8 cellular contexts compared by ENCODE assay signal in the genomic region with DNA sequence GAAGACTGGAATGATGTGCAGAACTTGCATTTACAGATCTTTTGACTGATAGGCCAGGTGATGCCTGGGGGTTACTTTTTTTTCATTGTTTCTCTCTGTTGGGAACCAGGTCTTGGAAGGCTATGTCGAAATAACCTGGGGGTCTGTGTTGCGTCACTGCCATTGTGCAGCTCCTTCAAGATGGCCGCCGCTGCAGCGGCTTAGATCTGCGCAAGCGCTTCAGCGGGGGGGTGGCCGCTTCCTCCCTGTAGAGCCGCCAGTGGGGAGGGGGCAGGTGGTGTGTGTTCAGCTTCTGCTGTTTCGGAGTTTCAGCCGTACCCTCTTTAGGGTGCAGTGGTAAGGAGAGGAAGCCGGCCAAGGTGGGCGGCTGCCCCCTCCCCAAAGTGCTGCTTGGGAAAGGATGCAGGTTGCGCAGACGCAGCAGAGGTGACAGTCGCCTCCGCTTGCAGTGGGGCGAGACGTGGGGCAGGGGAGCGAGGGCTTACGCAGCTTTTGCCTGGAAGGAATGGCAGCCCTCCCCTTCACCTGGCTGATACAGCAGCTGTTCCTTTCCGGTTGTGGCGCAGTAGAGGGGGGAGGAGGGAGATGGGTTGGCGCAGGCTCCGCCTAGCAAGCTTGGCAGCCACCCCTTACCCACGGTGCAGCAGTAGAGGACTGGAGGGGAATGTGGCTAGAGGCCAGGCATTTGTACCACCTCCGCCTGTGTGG. TPM values are rescaled to one million over a fixed set of nuclear protein-coding genes. Genes with fewer than 3 reads are reported as not detected.
A peak's percentile ranks its signal among the peaks of the same experiment; 100 is the strongest.
DNase-seq lines count a peak whose midpoint lies in the region; ATAC-seq and TF ChIP-seq lines count a peak whose summit lies in the region.

No MANE protein-coding gene starts in this region.

- ATAC-seq in GM21515 (IDR thresholded peaks at IDR 0.05; ENCODE audit: unreplicated experiment) (peak; percentile 77), heart left ventricle (peak; percentile 80 to 88 (median 86)), upper lobe of right lung (peak; percentile 86)

- intact Hi-C loops in heart left ventricle (cut with DNase I), result no loop called here
- intact Hi-C loops in posterior vena cava (cut with DNase I), result no loop called here
- intact Hi-C loops in upper lobe of right lung (cut with DNase I), result no loop called here

- POLR2A ChIA-PET in SK-N-SH (lab: Yijun Ruan, JAX), result interaction anchor here (0.6 kb wide), 1 partner anchor 11 kb away, joined by 8 read pairs; no protein-coding TSS in a partner anchor

- peaks cover 8% of the 10 kb centered on the region for H3F3A ChIP-seq in SK-N-SH (replicated peaks; ENCODE audit: insufficient read depth)

- H3K4me1 ChIP-seq in SK-N-SH (ENCODE audit: control insufficient read depth in 1 of 2, insufficient read depth in 2 of 2, low read depth in 1 of 2, low read length in 1 of 2) (peaks cover 0 to 3% of the 10 kb centered on the region in 2 experiments; a peak in 2 of 4 replicates), adipocyte (ENCODE audit: control insufficient read depth, insufficient read depth, low read length) (no peaks in the 10 kb centered on the region), heart left ventricle (peaks cover 0 to 5% (median 0%) of the 10 kb centered on the region in 12 donors), upper lobe of right lung (no peaks in the 10 kb centered on the region)

- H3K9ac ChIP-seq in SK-N-SH (peak overlapping the region; percentile 76), adipocyte (ENCODE audit: low read length) (peak overlapping the region; percentile 91)

- no peaks in the 10 kb centered on the region for H3K9me3 ChIP-seq in SK-N-SH
- H3K9me3 ChIP-seq in adipocyte (ENCODE audit: control insufficient read depth, low read length), result no peaks in the 10 kb centered on the region
- H3K9me3 ChIP-seq in heart left ventricle, result peaks cover 0 to 18% (median 0%) of the 10 kb centered on the region in 12 donors
- H3K9me3 ChIP-seq in upper lobe of right lung, result no peaks in the 10 kb centered on the region

- TF ChIP-seq RAD21 in SK-N-SH (IDR thresholded peaks at IDR 0.05; ENCODE audit: low read length), result no peak

- CTCF ChIA-PET in SK-N-SH (lab: Yijun Ruan, JAX), result no interaction called here

- H3K36me3 ChIP-seq in SK-N-SH (replicated peaks in 1 of 2; ENCODE audit: control insufficient read depth in 1 of 2, insufficient read depth in 2 of 2, low read length in 1 of 2) (peaks cover 0 to 9% of the 10 kb centered on the region in 2 experiments), adipocyte (ENCODE audit: control insufficient read depth, insufficient read depth, low read length, severe bottlenecking) (no peaks in the 10 kb centered on the region), heart left ventricle (no peaks in the 10 kb centered on the region), upper lobe of right lung (no peaks in the 10 kb centered on the region)

- peaks cover 61% of the 10 kb centered on the region for H3K79me2 ChIP-seq in SK-N-SH (ENCODE audit: insufficient read depth)

- TF ChIP-seq CTCF in SK-N-SH (IDR thresholded peaks at IDR 0.05), result no peak
- no peak for TF ChIP-seq CTCF in heart left ventricle (IDR thresholded peaks at IDR 0.05)
- TF ChIP-seq CTCF in upper lobe of right lung (IDR thresholded peaks at IDR 0.05), result no peak

- WGBS in SK-N-SH (ENCODE audit: low lambda C conversion rate), result 6% methylated on average over 12 of the region's 28 CpGs
- 44 to 58% (median 51%) methylated on average over 22 to 28 of the region's 28 CpGs for WGBS in heart left ventricle, 4 donors

- no peaks in the 10 kb centered on the region for H3K9me2 ChIP-seq in SK-N-SH

- peak overlapping the region; percentile 68 for H3K4me2 ChIP-seq in SK-N-SH

- H3K27me3 ChIP-seq in SK-N-SH (ENCODE audit: insufficient read depth) (no peaks in the 10 kb centered on the region), adipocyte (replicated peaks; ENCODE audit: control insufficient read depth, insufficient read depth, low read length) (no peaks in the 10 kb centered on the region), heart left ventricle (no peaks in the 10 kb centered on the region), upper lobe of right lung (no peaks in the 10 kb centered on the region)

- H4K20me1 ChIP-seq in SK-N-SH (ENCODE audit: insufficient read depth), result peaks cover 12% of the 10 kb centered on the region; the same call in 1 of the 2 replicates

- TF ChIP-seq POLR2A in heart left ventricle (IDR thresholded peaks at IDR 0.05), result no peak

- TF ChIP-seq EP300 in SK-N-SH (IDR thresholded peaks at IDR 0.05; ENCODE audit: borderline replicate concordance in 1 of 2, low read depth in 1 of 2, low read length in 1 of 2), result peak in 1 of 2 experiments; percentile 28; a peak in 1 of 4 replicates

- H3K27ac ChIP-seq in SK-N-SH (ENCODE audit: low read depth in 2 of 2, low read length in 1 of 2) (peak overlapping the region; percentile 78 to 96), heart left ventricle (peak overlapping the region; percentile 78 to 96 (median 87)), upper lobe of right lung (peak overlapping the region; percentile 94)

- peak overlapping the region; percentile 84; the same call in 1 of the 2 replicates for H2AFZ ChIP-seq in SK-N-SH (ENCODE audit: low read depth)

- H3K4me3 ChIP-seq in SK-N-SH (ENCODE audit: low read depth in 2 of 2, low read length in 1 of 2), result peak overlapping the region; percentile 70 to 73
- peak overlapping the region; percentile 92 for H3K4me3 ChIP-seq in adipocyte (ENCODE audit: low read length)
- peak overlapping the region; percentile 34 to 97 (median 74) for H3K4me3 ChIP-seq in heart left ventricle
- H3K4me3 ChIP-seq in upper lobe of right lung, result peak overlapping the region; percentile 69

- DNase-seq in DMS 273 treated with DMSO at 0.1 percent for 48 hours (lab: John Stamatoyannopoulos, UW), result peak; percentile 79
- DNase-seq in KG1 (lab: John Stamatoyannopoulos, UW), result peak; percentile 22
- peak; percentile 79 for DNase-seq in SK-N-SH
- DNase-seq in adipocyte (ENCODE audit: low read depth), result peak; percentile 84
- DNase-seq in heart left ventricle, result peak; percentile 74 to 84 (median 78)
- DNase-seq in posterior vena cava (ENCODE audit: low spot score), result peak; percentile 92
- DNase-seq in upper lobe of right lung, result peak; percentile 87

TF ChIP-seq in SK-N-SH, 30 proteins besides CTCF, POLR2A, EP300 and RAD21:
- peak; percentile 87 for TF ChIP-seq YY1 (IDR thresholded peaks at IDR 0.05; ENCODE audit: low read depth)
- no peak for TF ChIP-seq TEAD4 (IDR thresholded peaks at IDR 0.05; ENCODE audit: borderline replicate concordance, insufficient read depth)
- 0 out of 2 replicates have a peak, but pooled peaks have one; percentile 8 for TF ChIP-seq MAX (IDR thresholded peaks at IDR 0.05; ENCODE audit: low read depth)
- peak; percentile 80 for TF ChIP-seq MXI1 (IDR thresholded peaks at IDR 0.05; ENCODE audit: low read depth, low read length)
- TF ChIP-seq NRF1 (IDR thresholded peaks at IDR 0.05; ENCODE audit: low read depth, low read length), result peak; percentile 62
- 0 out of 2 replicates have a peak, but pooled peaks have one; percentile 17 for TF ChIP-seq GABPA (IDR thresholded peaks at IDR 0.05; ENCODE audit: low read depth)
- TF ChIP-seq TAF1 (IDR thresholded peaks at IDR 0.05; ENCODE audit: borderline replicate concordance, low read depth, low read length), result peak; percentile 62
- no peak for TF ChIP-seq PBX3 (IDR thresholded peaks at IDR 0.05)
- TF ChIP-seq NFIC (IDR thresholded peaks at IDR 0.05; ENCODE audit: borderline replicate concordance), result peak; percentile 40; the same call in 1 of the 2 replicates
- no peak for TF ChIP-seq RXRA (IDR thresholded peaks at IDR 0.05; ENCODE audit: borderline replicate concordance, low read depth)
- TF ChIP-seq TCF12 (IDR thresholded peaks at IDR 0.05), result peak; percentile 37; the same call in 1 of the 2 replicates
- TF ChIP-seq GATA2 (CRISPR knock-in tag; IDR thresholded peaks at IDR 0.05), result 0 out of 2 replicates have a peak, but pooled peaks have one; percentile 12
- peak; percentile 34 for TF ChIP-seq CHD2 (IDR thresholded peaks at IDR 0.05; ENCODE audit: low read length, partially characterized antibody)
- TF ChIP-seq EZH2phosphoT487 (IDR thresholded peaks at IDR 0.05; ENCODE audit: borderline replicate concordance, low read depth), result no peak
- TF ChIP-seq, protein P1, sequence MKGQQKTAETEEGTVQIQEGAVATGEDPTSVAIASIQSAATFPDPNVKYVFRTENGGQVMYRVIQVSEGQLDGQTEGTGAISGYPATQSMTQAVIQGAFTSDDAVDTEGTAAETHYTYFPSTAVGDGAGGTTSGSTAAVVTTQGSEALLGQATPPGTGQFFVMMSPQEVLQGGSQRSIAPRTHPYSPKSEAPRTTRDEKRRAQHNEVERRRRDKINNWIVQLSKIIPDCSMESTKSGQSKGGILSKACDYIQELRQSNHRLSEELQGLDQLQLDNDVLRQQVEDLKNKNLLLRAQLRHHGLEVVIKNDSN (IDR thresholded peaks at IDR 0.05; ENCODE audit: borderline replicate concordance, low read depth), result no peak

RNA-seq across cellular contexts. Expression of gene SNRPN, which starts 1.5 kb away (rescaled TPM):
- polyA plus RNA-seq in SK-N-SH (2012; rRNA removed), result 142 and 147 TPM in 2 replicates
- 165 and 179 TPM in 2 replicates for polyA plus RNA-seq in SK-N-SH (2012; cell fraction: cytosol; rRNA removed)
- polyA plus RNA-seq in SK-N-SH (2012; cell fraction: nucleus; rRNA removed), result 131 and 136 TPM in 2 replicates
- total RNA-seq in heart left ventricle, result 100 to 1,000 TPM; 228 to 550 (median 422) TPM
- 100 to 1,000 TPM; 253 to 345 TPM for polyA plus RNA-seq in heart left ventricle
- total RNA-seq in posterior vena cava, result 10 to 100 TPM; 41.7 to 59.1 TPM
- 91.1 TPM for total RNA-seq in upper lobe of right lung

RNA-seq across cellular contexts. Expression of gene SNURF, which starts 1.5 kb away (rescaled TPM):
- polyA plus RNA-seq in SK-N-SH (2012; rRNA removed) (16.0 and 17.8 TPM in 2 replicates), heart left ventricle (10 to 100 TPM; 10.0 to 25.8 TPM)
- 16.3 and 29.0 TPM in 2 replicates for polyA plus RNA-seq in SK-N-SH (2012; cell fraction: cytosol; rRNA removed)
- polyA plus RNA-seq in SK-N-SH (2012; cell fraction: nucleus; rRNA removed), result 2.1 and 15.0 TPM in 2 replicates
- total RNA-seq in heart left ventricle (10 to 100 TPM in 7 of 9 donors, 1 to 10 TPM in 2; 4.9 to 80.2 (median 48.0) TPM), posterior vena cava (10 to 100 TPM; 11.5 to 12.0 TPM), upper lobe of right lung (11.5 TPM)

Comparison
In these comparisons a context has a peak if more than half of its experiments do, and no peak if none do; other contexts are left out.
1. Peak in every context shown above with its lines: DNase-seq, ATAC-seq, H3K4me3 ChIP-seq and H3K27ac ChIP-seq.
2. DNase-seq: peak in every context shown above with its lines; median percentile 92 in posterior vena cava; 87 in upper lobe of right lung; 84 in adipocyte; 79 in DMS 273 treated with DMSO at 0.1 percent for 48 hours; 79 in SK-N-SH; 78 in heart left ventricle; 22 in KG1.